In genomic region chr6:28982476-28983266, GRCh38 we compare ENCODE assay signal across 8 cellular contexts. TPM values are rescaled to one million over a fixed set of nuclear protein-coding genes. Genes with fewer than 3 reads are reported as not detected.
DNase-seq lines count a peak whose midpoint lies in the region; ATAC-seq and TF ChIP-seq lines count a peak whose summit lies in the region.

No MANE protein-coding gene starts in this region.

- H3K4me1 ChIP-seq in HEK293 (ENCODE audit: control insufficient read depth, insufficient read depth, low read length) (peaks cover 5% of the 10 kb centered on the region; the same call in 1 of the 2 replicates), Peyer's patch (peaks cover 0 to 6% (median 0%) of the 10 kb centered on the region in 4 donors)

- DNase-seq in CD1c-positive myeloid dendritic cell (ENCODE audit: extremely low spot score) (peak; percentile 28), Peyer's patch (no peak), caudate nucleus (lab: John Stamatoyannopoulos, UW) (peak in 15 of 61 donors; percentile 1 to 50 (median 8)), left kidney (ENCODE audit: low read depth, low spot score) (peak; percentile 88), substantia nigra (lab: John Stamatoyannopoulos, UW) (peak in 5 of 49 donors; percentile 2 to 26 (median 9)), NCI-H1048 (lab: John Stamatoyannopoulos, UW) (no peak)

- TF ChIP-seq POLR2A in Peyer's patch (IDR thresholded peaks at IDR 0.05) = no peak

- H3K9me3 ChIP-seq in HEK293 (ENCODE audit: control insufficient read depth, insufficient read depth, low read depth, low read length) (no peaks in the 10 kb centered on the region), Peyer's patch (no peaks in the 10 kb centered on the region)

- H3K4me3 ChIP-seq in HEK293 (ENCODE audit: low read depth, low read length) (peak overlapping the region; percentile 73), Peyer's patch (peak overlapping the region; percentile 47 to 67 (median 56))

- H3K27me3 ChIP-seq in Peyer's patch = no peaks in the 10 kb centered on the region

- no peaks in the 10 kb centered on the region for H3K36me3 ChIP-seq in HEK293 (ENCODE audit: control insufficient read depth in 2 of 2, insufficient read depth in 1 of 2, low read length in 2 of 2)
- no peaks in the 10 kb centered on the region for H3K36me3 ChIP-seq in Peyer's patch

- CTCF ChIA-PET in HEK293 (lab: Yijun Ruan, JAX) = interaction anchor here (0.6 to 2.2 kb wide), 7 partner anchors 9 to 249 kb away, joined by 3 to 7 read pairs (median 3); no protein-coding TSS in a partner anchor

- no peak for ATAC-seq in HG03520 (IDR thresholded peaks at IDR 0.05; ENCODE audit: unreplicated experiment)

- H3K27ac ChIP-seq in HEK293 (ENCODE audit: extremely low read depth, low read depth, low read length) (no peak overlapping the region), Peyer's patch (peak overlapping the region; percentile 52 to 80 (median 65)), caudate nucleus (ENCODE audit: low read depth, low read length) (peak overlapping the region; percentile 6), substantia nigra (ENCODE audit: low read depth, low read length, poor library complexity, severe bottlenecking) (peak overlapping the region; percentile 4)

- POLR2A ChIA-PET in HEK293 (lab: Yijun Ruan, JAX) = interaction anchor here (1.0 kb wide), 2 partner anchors 35 to 59 kb away, joined by 3 to 5 read pairs; partner anchors contain the start of gene TRIM27

- TF ChIP-seq CTCF in HEK293 (tag by site-specific recombination; IDR thresholded peaks at IDR 0.05) (0 out of 2 replicates have a peak, but pooled peaks have one; percentile 8), Peyer's patch (IDR thresholded peaks at IDR 0.05) (no peak)

TF ChIP-seq in HEK293, 187 proteins besides CTCF, POLR2A, EP300 and RAD21:
- peak; percentile 6; the same call in 1 of the 2 replicates for TF ChIP-seq PRDM10 (tag by site-specific recombination; IDR thresholded peaks at IDR 0.05)
- TF ChIP-seq ZBTB17 (tag by site-specific recombination; IDR thresholded peaks at IDR 0.05) = peak; percentile 57; the same call in 1 of the 2 replicates
- TF ChIP-seq ZNF26 (tag by site-specific recombination; IDR thresholded peaks at IDR 0.05) = no peak
- TF ChIP-seq PRDM4 (tag by site-specific recombination; IDR thresholded peaks at IDR 0.05) = 0 out of 2 replicates have a peak, but pooled peaks have one; percentile 15
- TF ChIP-seq ZBTB6 (tag by site-specific recombination; IDR thresholded peaks at IDR 0.05) = peak; percentile 95
- no peak for TF ChIP-seq ZNF621 (tag by site-specific recombination; IDR thresholded peaks at IDR 0.05)
- peak; percentile 44 for TF ChIP-seq ZBTB8A (tag by site-specific recombination; IDR thresholded peaks at IDR 0.05)
- 0 out of 2 replicates have a peak, but pooled peaks have one; percentile 6 for TF ChIP-seq IKZF3 (tag by site-specific recombination; IDR thresholded peaks at IDR 0.05)
- TF ChIP-seq ZNF335 (tag by site-specific recombination; conservative IDR thresholded peaks at IDR 0.05) = peak; percentile 22; the same call in 1 of the 2 replicates
- no peak for TF ChIP-seq ZNF112 (tag by site-specific recombination; IDR thresholded peaks at IDR 0.05)
- TF ChIP-seq ZNF280C (tag by site-specific recombination; IDR thresholded peaks at IDR 0.05) = no peak
- peak; percentile 95 for TF ChIP-seq ZSCAN16 (tag by site-specific recombination; IDR thresholded peaks at IDR 0.05)

RNA-seq across cellular contexts. Expression of gene ZNF311, which starts 22.4 kb away (rescaled TPM):
- 1 to 10 TPM in 3 of 4 donors, not detected in 1; 1.2 to 1.4 (median 1.3) TPM for total RNA-seq in Peyer's patch

RNA-seq across cellular contexts. Expression of gene TRIM27, which starts 58.9 kb away (rescaled TPM):
- total RNA-seq in Peyer's patch = 10 to 100 TPM; 52.2 to 71.4 (median 64.2) TPM

Comparison
In these comparisons a context has a peak if more than half of its experiments do, and no peak if none do; other contexts are left out.
1. DNase-seq: peak in CD1c-positive myeloid dendritic cell (single experiment) and left kidney (single experiment); none in Peyer's patch (0 of 3) and NCI-H1048 (single experiment).